ENCODE assay signal across 24 cellular contexts in the genomic region with DNA sequence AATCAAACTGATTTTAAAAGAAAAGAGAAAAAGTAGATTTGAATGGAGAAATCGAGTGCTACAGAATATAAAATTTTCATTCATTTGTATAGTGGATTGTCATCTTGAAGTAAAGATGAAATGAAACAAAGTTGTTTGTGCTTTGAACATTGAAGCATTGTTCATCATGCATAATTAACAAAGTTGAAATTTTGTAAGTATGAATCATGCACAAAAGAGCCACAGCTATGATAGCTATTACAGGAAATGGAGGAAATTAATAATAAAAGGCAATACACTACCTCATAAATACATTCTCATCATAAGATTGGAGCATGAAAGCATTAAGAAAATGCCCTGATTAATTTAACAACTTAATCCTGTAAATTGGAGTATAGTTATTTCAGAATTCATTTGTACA.
DNase-seq lines count a peak whose midpoint lies in the region; TF ChIP-seq lines count a peak whose summit lies in the region.
"Had no signal": no experiment of that assay in that cellular context is flagged by ENCODE, and none has a peak within 500 bp of the region (broad histone marks: within the 10 kb centered on the region; RNA-seq: fewer than 3 reads in every experiment).

No MANE protein-coding gene starts in this region.

- H3K36me3 Mint-ChIP-seq in glutamatergic neuron (ENCODE audit: unreplicated experiment), result no peaks in the 10 kb centered on the region
- H3K36me3 Mint-ChIP-seq in endodermal cell (ENCODE audit: low read depth), result no peaks in the 10 kb centered on the region
- H3K36me3 Mint-ChIP-seq in endothelial cell (ENCODE audit: low read depth, unreplicated experiment), result no peaks in the 10 kb centered on the region
- H3K36me3 Mint-ChIP-seq: activated naive CD8-positive, alpha-beta T cell; neural progenitor cell had no signal

- H3K9ac ChIP-seq in endodermal cell (ENCODE audit: extremely low read depth, low read length, poor library complexity, severe bottlenecking), result no peak overlapping the region
- H3K9ac ChIP-seq: neural progenitor cell had no signal

- no peaks in the 10 kb centered on the region for H3K9me3 ChIP-seq in endodermal cell (ENCODE audit: control insufficient read depth, low read length)
- H3K9me3 ChIP-seq: gastroesophageal sphincter, mucosa of descending colon, psoas muscle, spleen had no signal

- H3K4me1 Mint-ChIP-seq in glutamatergic neuron (ENCODE audit: low read depth, unreplicated experiment) (peaks cover 42% of the 10 kb centered on the region), endodermal cell (no peaks in the 10 kb centered on the region), endothelial cell (ENCODE audit: unreplicated experiment) (no peaks in the 10 kb centered on the region)

- WGBS in endodermal cell (ENCODE audit: insufficient coverage in 1 of 2, insufficient read length in 1 of 2), 2 experiments, result 50 to 83% methylated on average over 1 of the region's 1 CpG

- H3K27me3 ChIP-seq in endodermal cell (ENCODE audit: control insufficient read depth, insufficient read depth, low read length, poor library complexity, severe bottlenecking), result no peaks in the 10 kb centered on the region
- H3K27me3 ChIP-seq: gastroesophageal sphincter, neural progenitor cell, spleen had no signal

- DNase-seq in AG08396 (ENCODE audit: low spot score) (peak; percentile 22), LoVo (ENCODE audit: low spot score) (peak; percentile 9), choroid plexus epithelial cell (ENCODE audit: low read depth) (peak; percentile 67), glutamatergic neuron (no peak), DMS153 (lab: John Stamatoyannopoulos, UW) (no peak), endodermal cell (no peak), ecto neural progenitor cell (ENCODE audit: low spot score) (no peak), endothelial cell (ENCODE audit: low spot score) (no peak)
- DNase-seq: activated CD8-positive, alpha-beta T cell treated with anti-CD3 and anti-CD28 coated beads, Interleukin-2, amount 10 ng/mL, durations not matched to agents 7 days and 5 days; activated T-cell treated with anti-CD3 and anti-CD28 coated beads, Interleukin-2, amount 50 U/mL, for 48 hours; caudate nucleus; effector memory CD8-positive, alpha-beta T cell; HCEC 1CT; mucosa of descending colon; NCI-H1436 treated with DMSO at 0.1 percent for 48 hours; NCI-H2171 treated with DMSO at 0.1 percent for 48 hours; PC-9; psoas muscle; spleen; T-helper 9 cell had no signal

- H3K9me3 Mint-ChIP-seq in glutamatergic neuron (ENCODE audit: unreplicated experiment) (peaks cover 1% of the 10 kb centered on the region), endodermal cell (no peaks in the 10 kb centered on the region), endothelial cell (ENCODE audit: unreplicated experiment) (no peaks in the 10 kb centered on the region)
- H3K9me3 Mint-ChIP-seq: effector memory CD8-positive, alpha-beta T cell; neural progenitor cell had no signal

- H3K4me3 Mint-ChIP-seq in glutamatergic neuron (ENCODE audit: unreplicated experiment), result peak overlapping the region; percentile 38
- no peak overlapping the region for H3K4me3 Mint-ChIP-seq in endodermal cell
- no peak overlapping the region for H3K4me3 Mint-ChIP-seq in endothelial cell (ENCODE audit: unreplicated experiment)
- H3K4me3 Mint-ChIP-seq: activated CD8-positive, alpha-beta T cell treated with anti-CD3 and anti-CD28 coated beads, Interleukin-2, amount 10 ng/mL, durations not matched to agents 7 days and 5 days; activated naive CD8-positive, alpha-beta T cell; effector memory CD8-positive, alpha-beta T cell; neural progenitor cell had no signal

- H3K27me3 Mint-ChIP-seq in glutamatergic neuron (ENCODE audit: unreplicated experiment) (no peaks in the 10 kb centered on the region), endodermal cell (ENCODE audit: insufficient read depth) (no peaks in the 10 kb centered on the region), endothelial cell (ENCODE audit: unreplicated experiment) (no peaks in the 10 kb centered on the region)

- no peak for TF ChIP-seq CTCF in choroid plexus epithelial cell (conservative IDR thresholded peaks at IDR 0.05; ENCODE audit: low read depth, low read length)
- no peak for TF ChIP-seq CTCF in glutamatergic neuron (IDR thresholded peaks at IDR 0.05; ENCODE audit: partially characterized antibody, unreplicated experiment)
- no peak for TF ChIP-seq CTCF in endodermal cell (conservative IDR thresholded peaks at IDR 0.05)
- no peak for TF ChIP-seq CTCF in endothelial cell (IDR thresholded peaks at IDR 0.05; ENCODE audit: unreplicated experiment)

- H3K4me1 ChIP-seq in endodermal cell (ENCODE audit: control insufficient read depth, insufficient read depth, low read length), result no peaks in the 10 kb centered on the region
- H3K4me1 ChIP-seq: gastroesophageal sphincter, psoas muscle had no signal

- H3K27ac ChIP-seq in endodermal cell (ENCODE audit: low read depth, low read length), result no peak overlapping the region
- H3K27ac ChIP-seq: C4-2B, gastroesophageal sphincter, neural progenitor cell, PC-9, psoas muscle, spleen had no signal

- no peak overlapping the region for H3K4me3 ChIP-seq in choroid plexus epithelial cell (ENCODE audit: low read depth, low read length)
- H3K4me3 ChIP-seq in endodermal cell (ENCODE audit: low read length), result no peak overlapping the region
- H3K4me3 ChIP-seq: gastroesophageal sphincter, mucosa of descending colon, neural progenitor cell, PC-9, psoas muscle, spleen had no signal

- H3K36me3 ChIP-seq in endodermal cell (ENCODE audit: control insufficient read depth, insufficient read depth, low read length), result no peaks in the 10 kb centered on the region
- H3K36me3 ChIP-seq: gastroesophageal sphincter, neural progenitor cell, spleen had no signal

- H3K27ac Mint-ChIP-seq in glutamatergic neuron (ENCODE audit: unreplicated experiment) (no peak overlapping the region), endodermal cell (no peak overlapping the region), endothelial cell (ENCODE audit: unreplicated experiment) (no peak overlapping the region)
- H3K27ac Mint-ChIP-seq: activated CD8-positive, alpha-beta T cell treated with anti-CD3 and anti-CD28 coated beads, Interleukin-2, amount 10 ng/mL, durations not matched to agents 7 days and 5 days; activated naive CD8-positive, alpha-beta T cell; effector memory CD8-positive, alpha-beta T cell; neural progenitor cell had no signal

Comparison
In these comparisons a context has a peak if more than half of its experiments do, and no peak if none do; other contexts are left out.
1. DNase-seq: peak in AG08396 (single experiment), LoVo (single experiment) and choroid plexus epithelial cell (single experiment); none in glutamatergic neuron (single experiment), DMS153 (single experiment), endodermal cell (single experiment), ecto neural progenitor cell (single experiment) and endothelial cell (single experiment).